In genomic region chr18:8260847-8261246, GRCh38 we compare ENCODE assay signal across 16 cellular contexts.
A peak's percentile ranks its signal among the peaks of the same experiment; 100 is the strongest.
DNase-seq lines count a peak whose midpoint lies in the region; ATAC-seq and TF ChIP-seq lines count a peak whose summit lies in the region.
"Had no signal": no experiment of that assay in that cellular context is flagged by ENCODE, and none has a peak within 500 bp of the region (broad histone marks: within the 10 kb centered on the region; RNA-seq: fewer than 3 reads in every experiment).

No MANE protein-coding gene starts in this region.

- DNase-seq in GM13976 (ENCODE audit: low spot score) (peak; percentile 23), globus pallidus (ENCODE audit: low spot score) (peak; percentile 11), SIG-M5 (lab: John Stamatoyannopoulos, UW) (no peak), COR-L47 (lab: John Stamatoyannopoulos, UW) (no peak)
- no peak for DNase-seq in stimulated activated CD4-positive, alpha-beta T cell treated with anti-CD3 and anti-CD28 coated beads, Interleukin-4, amount 100 ng/mL, for 24 hours
- DNase-seq: activated CD4-positive, alpha-beta T cell treated with anti-CD3 and anti-CD28 coated beads for 48 hours; esophagus squamous epithelium; heart right ventricle; islet precursor cell; NCI-H524 treated with DMSO at 0.1 percent for 48 hours; right lobe of liver; stimulated activated CD4-positive, alpha-beta T cell treated with anti-CD3 and anti-CD28 coated beads, Interleukin-2, amount 100 ng/mL, for 24 hours; testis had no signal

- in situ Hi-C loops in GM13976 (cut with MboI; ENCODE audit: low sequenced_read_pairs, unreplicated experiment): no loop called here

- no peak for TF ChIP-seq CTCF in GM13976 (IDR thresholded peaks at IDR 0.05; ENCODE audit: borderline replicate concordance, control extremely low read depth, extremely low read depth, insufficient read depth, missing control alignments)

- ATAC-seq in GM19455 (IDR thresholded peaks at IDR 0.05; ENCODE audit: unreplicated experiment) (peak; percentile 53), HG03432 (IDR thresholded peaks at IDR 0.05; ENCODE audit: unreplicated experiment) (peak; percentile 64), GM21390 (IDR thresholded peaks at IDR 0.05; ENCODE audit: unreplicated experiment) (no peak)

Comparison
In these comparisons a context has a peak if more than half of its experiments do, and no peak if none do; other contexts are left out.
1. DNase-seq: peak in GM13976 (single experiment) and globus pallidus (single experiment); none in SIG-M5 (single experiment), stimulated activated CD4-positive, alpha-beta T cell treated with anti-CD3 and anti-CD28 coated beads, Interleukin-4, amount 100 ng/mL, for 24 hours (single experiment) and COR-L47 (single experiment).